9 cellular contexts compared by ENCODE assay signal in genomic region chrX:153935326-153935851, GRCh38. TPM values are rescaled to one million over a fixed set of nuclear protein-coding genes. Genes with fewer than 3 reads are reported as not detected.
DNase-seq lines count a peak whose midpoint lies in the region; ATAC-seq, FAIRE-seq and TF ChIP-seq lines count a peak whose summit lies in the region.
"Had no signal": no experiment of that assay in that cellular context is flagged by ENCODE, and none has a peak within 500 bp of the region (broad histone marks: within the 10 kb centered on the region; RNA-seq: fewer than 3 reads in every experiment).

No MANE protein-coding gene starts in this region.

- peaks cover 0 to 2% of the 10 kb centered on the region in 2 donors for H3K4me1 ChIP-seq in kidney (ENCODE audit: control insufficient read depth in 1 of 2, insufficient read depth in 1 of 2, low read depth in 1 of 2, low read length in 2 of 2)
- H3K4me1 ChIP-seq in aorta (ENCODE audit: control insufficient read depth in 1 of 2, insufficient read depth in 2 of 2, low read length in 2 of 2): no peaks in the 10 kb centered on the region

- H3K4me1 Mint-ChIP-seq in Calu3 (ENCODE audit: low read depth, unreplicated experiment) (no peaks in the 10 kb centered on the region), activated B cell treated with CpG ODN at 0.5 μM for 24 hours (peaks cover 24% of the 10 kb centered on the region)

- no TSS peak for BruUV-seq in Calu3 (replicated peaks; lab: Mats Ljungman, UMichigan)

- H3K9me3 Mint-ChIP-seq in Calu3 (ENCODE audit: low read depth, unreplicated experiment) (no peaks in the 10 kb centered on the region), activated B cell treated with CpG ODN at 0.5 μM for 24 hours (no peaks in the 10 kb centered on the region)

- TF ChIP-seq CTCF in Calu3 (IDR thresholded peaks at IDR 0.05; ENCODE audit: unreplicated experiment) (no peak), activated B cell treated with CpG ODN at 0.5 μM for 24 hours (IDR thresholded peaks at IDR 0.05) (no peak), kidney (IDR thresholded peaks at IDR 0.05; ENCODE audit: borderline replicate concordance, extremely low read depth, insufficient read depth) (no peak)

- CTCF ChIA-PET in Calu3 (lab: Charles Lee): no interaction called here
- CTCF ChIA-PET in activated B cell treated with CpG ODN at 0.5 μM for 24 hours (lab: Charles Lee): interaction anchor here (0.7 kb wide), 1 partner anchor 12 kb away, joined by 3 read pairs; no protein-coding TSS in a partner anchor

- WGBS in aorta, 2 donors: 8 to 26% methylated on average over 26 to 32 of the region's 32 CpGs

- H3K27me3 ChIP-seq in H7 (ENCODE audit: control insufficient read depth, insufficient read depth, low read length): no peaks in the 10 kb centered on the region
- no peaks in the 10 kb centered on the region for H3K27me3 ChIP-seq in aorta (ENCODE audit: control insufficient read depth in 1 of 2, insufficient read depth in 2 of 2, low read length in 1 of 2)

- H3K27ac Mint-ChIP-seq in Calu3 (ENCODE audit: unreplicated experiment) (no peak overlapping the region), activated B cell treated with CpG ODN at 0.5 μM for 24 hours (peak overlapping the region; percentile 41)

- H3K27me3 Mint-ChIP-seq in Calu3 (ENCODE audit: unreplicated experiment) (no peaks in the 10 kb centered on the region), activated B cell treated with CpG ODN at 0.5 μM for 24 hours (no peaks in the 10 kb centered on the region)

- intact Hi-C loops in Calu3 (cut with micrococcal nuclease; ENCODE audit: unreplicated experiment): no loop called here
- intact Hi-C loops in activated B cell treated with CpG ODN at 0.5 μM for 24 hours (cut with micrococcal nuclease): loop anchor here (1.0 kb wide), 2 partner anchors 8 to 12 kb away; no protein-coding TSS in a partner anchor
- intact Hi-C loops in kidney (cut with DNase I): no loop called here
- intact Hi-C loops in aorta (cut with DNase I): loop anchor here in 1 of 2 donors (5.0 kb wide), 1 partner anchor 173 kb away; the partner anchor contains the start of gene PLXNB3

- no peaks in the 10 kb centered on the region for H3K9me3 ChIP-seq in kidney (ENCODE audit: control insufficient read depth in 1 of 2, low read length in 2 of 2)
- no peaks in the 10 kb centered on the region for H3K9me3 ChIP-seq in aorta (ENCODE audit: control insufficient read depth, low read length)

- no peak overlapping the region for H3K27ac ChIP-seq in kidney (ENCODE audit: low read depth in 2 of 2, low read length in 2 of 2)
- H3K27ac ChIP-seq in aorta (ENCODE audit: low read depth in 1 of 2, low read length in 2 of 2): no peak overlapping the region

- H3K4me3 Mint-ChIP-seq in Calu3 (ENCODE audit: low read depth, unreplicated experiment): peak overlapping the region; percentile 67
- H3K4me3 Mint-ChIP-seq in activated B cell treated with CpG ODN at 0.5 μM for 24 hours: peak overlapping the region; percentile 75

- peak; percentile 2 for ATAC-seq in activated B cell treated with CpG ODN at 0.5 μM for 24 hours (ENCODE audit: low read depth)
- peak; percentile 1 for ATAC-seq in aorta (ENCODE audit: low FRiP score)

- no peak overlapping the region for H3K9ac ChIP-seq in kidney (ENCODE audit: low read length in 2 of 2)

- DNase-seq in Calu3: no peak
- DNase-seq in H7: no peak
- no peak for DNase-seq in activated B cell treated with CpG ODN at 0.5 μM for 24 hours
- DNase-seq in kidney: peak; percentile 60
- DNase-seq in aorta: no peak
- no peak for DNase-seq in cortex of kidney (lab: John Stamatoyannopoulos, UW)
- DNase-seq in NCI-H1092 treated with DMSO at 0.1 percent for 48 hours (lab: John Stamatoyannopoulos, UW): no peak
- DNase-seq in mucosa of gallbladder (ENCODE audit: low spot score): no peak

- no peak for FAIRE-seq in kidney (lab: Jason Lieb, UNC)

- H3K4me3 ChIP-seq in H7 (ENCODE audit: insufficient read depth, low read depth, low read length) (peak overlapping the region; percentile 29), kidney (ENCODE audit: low read length in 2 of 2) (no peak overlapping the region), aorta (ENCODE audit: low read length in 2 of 2) (no peak overlapping the region)

- H3K36me3 ChIP-seq in H7 (replicated peaks; ENCODE audit: control insufficient read depth, insufficient read depth, low read length) (peaks cover 2% of the 10 kb centered on the region; the same call in 1 of the 2 replicates), kidney (ENCODE audit: control insufficient read depth in 1 of 2, insufficient read depth in 2 of 2, low read length in 2 of 2) (no peaks in the 10 kb centered on the region), aorta (ENCODE audit: control insufficient read depth in 1 of 2, insufficient read depth in 2 of 2, low read length in 1 of 2) (no peaks in the 10 kb centered on the region)

- H3K36me3 Mint-ChIP-seq in Calu3 (ENCODE audit: insufficient read depth, unreplicated experiment) (peaks cover 39% of the 10 kb centered on the region), activated B cell treated with CpG ODN at 0.5 μM for 24 hours (ENCODE audit: low read depth) (peaks cover 22% of the 10 kb centered on the region)

- POLR2A ChIA-PET in activated B cell treated with CpG ODN at 0.5 μM for 24 hours (lab: Charles Lee): interaction anchor here (1.1 to 18.4 kb wide), 3 partner anchors 10 to 463 kb away, joined by 3 to 305 read pairs (median 11); partner anchors contain the start of genes ARHGAP4, HCFC1 and RPL10

RNA-seq across cellular contexts. Expression of gene NAA10, which starts 0.6 kb away (rescaled TPM):
- total RNA-seq in Calu3 (2022): 132 and 139 TPM in 2 replicates
- total RNA-seq in H7 (2014; rRNA removed; shearing (Covaris generic)): 86.7 and 97.4 TPM in 2 replicates
- 94.8 and 109 TPM in 2 replicates for total RNA-seq in activated B cell treated with CpG ODN at 0.5 μM for 24 hours
- 79.3 TPM for total RNA-seq in kidney
- polyA plus RNA-seq in kidney (ENCODE audit: insufficient read depth, low read depth, low replicate concordance): 120 TPM
- total RNA-seq in aorta: 10 to 100 TPM; 70.2 to 87.3 TPM
- polyA plus RNA-seq in aorta: 100 to 1,000 TPM in 1 of 2 donors, 10 to 100 TPM in 1; 81.8 to 287 TPM
- total RNA-seq in mucosa of gallbladder: 81.6 TPM

RNA-seq across cellular contexts. Expression of gene RENBP, which starts 9.1 kb away (rescaled TPM):
- total RNA-seq in Calu3 (2022) (0.80 and 1.6 TPM in 2 replicates), activated B cell treated with CpG ODN at 0.5 μM for 24 hours (14.5 and 20.2 TPM in 2 replicates), kidney (22.9 TPM), aorta (10 to 100 TPM; 13.1 to 20.9 TPM), mucosa of gallbladder (19.5 TPM)
- total RNA-seq in H7 (2014; rRNA removed; shearing (Covaris generic)): 17.9 and 18.3 TPM in 2 replicates
- polyA plus RNA-seq in kidney (ENCODE audit: insufficient read depth, low read depth, low replicate concordance) (78.2 TPM), aorta (10 to 100 TPM; 10.5 to 14.5 TPM)

RNA-seq across cellular contexts. Expression of gene ARHGAP4, which starts 9.3 kb away (rescaled TPM):
- total RNA-seq in Calu3 (2022): 2.6 and 3.8 TPM in 2 replicates
- total RNA-seq in H7 (2014; rRNA removed; shearing (Covaris generic)): 39.4 and 51.3 TPM in 2 replicates
- 151 and 158 TPM in 2 replicates for total RNA-seq in activated B cell treated with CpG ODN at 0.5 μM for 24 hours
- total RNA-seq in kidney: 73.0 TPM
- polyA plus RNA-seq in kidney (ENCODE audit: insufficient read depth, low read depth, low replicate concordance): 38.3 TPM
- 10 to 100 TPM; 36.0 to 81.3 TPM for total RNA-seq in aorta
- 10 to 100 TPM; 13.5 to 31.9 TPM for polyA plus RNA-seq in aorta
- total RNA-seq in mucosa of gallbladder: 53.8 TPM

RNA-seq across cellular contexts. Expression of gene AVPR2, which starts 30.9 kb away (rescaled TPM):
- not detected in 2 replicates for total RNA-seq in Calu3 (2022)
- total RNA-seq in H7 (2014; rRNA removed; shearing (Covaris generic)): not detected in 2 replicates
- not detected in 2 replicates for total RNA-seq in activated B cell treated with CpG ODN at 0.5 μM for 24 hours
- total RNA-seq in kidney: 2.3 TPM
- 22.1 TPM for polyA plus RNA-seq in kidney (ENCODE audit: insufficient read depth, low read depth, low replicate concordance)
- 1 to 10 TPM; 3.0 to 4.6 TPM for total RNA-seq in aorta
- under 1 TPM in 1 of 2 donors, not detected in 1; 0.23 TPM for polyA plus RNA-seq in aorta
- total RNA-seq in mucosa of gallbladder: 1.1 TPM
- total RNA-seq: T-helper 1 cell treated with Interleukin-12 subunit alpha and Interleukin-12 subunit beta and Interleukin-4 antibody, amounts not matched to agents 30 ng/mL and 1 ng/mL, for 36 hours had no signal

RNA-seq across cellular contexts. Expression of gene HCFC1, which starts 36.2 kb away (rescaled TPM):
- total RNA-seq in Calu3 (2022) (76.0 and 77.7 TPM in 2 replicates), activated B cell treated with CpG ODN at 0.5 μM for 24 hours (72.5 and 79.4 TPM in 2 replicates), kidney (54.6 TPM), aorta (10 to 100 TPM; 41.6 to 41.8 TPM), mucosa of gallbladder (69.5 TPM)
- total RNA-seq in H7 (2014; rRNA removed; shearing (Covaris generic)): 64.9 and 70.0 TPM in 2 replicates
- polyA plus RNA-seq in kidney (ENCODE audit: insufficient read depth, low read depth, low replicate concordance) (13.5 TPM), aorta (10 to 100 TPM in 1 of 2 donors, 1 to 10 TPM in 1; 6.5 to 20.3 TPM)
